ENCODE assay signal across 10 cellular contexts in the genomic region with DNA sequence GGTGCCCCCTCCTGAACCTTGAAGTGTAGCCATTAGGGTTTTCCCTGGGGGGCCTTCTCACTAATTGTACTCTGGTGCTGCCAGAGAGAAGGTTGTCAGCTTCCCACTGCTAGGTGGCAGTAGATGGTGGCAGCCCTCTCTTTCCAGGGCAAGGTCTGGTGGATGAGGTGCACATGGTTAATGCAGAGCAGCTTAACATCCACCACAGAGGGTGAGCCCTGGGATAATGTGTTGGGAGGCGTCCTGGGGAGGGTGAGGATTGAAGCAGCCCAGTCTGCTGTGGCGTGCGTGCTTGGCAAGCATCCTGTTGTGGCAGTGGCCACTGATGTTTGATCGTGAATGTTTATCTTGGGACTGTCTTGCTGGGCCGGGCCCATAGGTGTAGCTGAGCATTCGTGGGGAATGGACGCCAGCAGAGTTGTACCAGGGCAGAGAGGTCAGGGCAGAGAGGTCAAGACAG. TPM values are rescaled to one million over a fixed set of nuclear protein-coding genes. Genes with fewer than 3 reads are reported as not detected.
A peak's percentile ranks its signal among the peaks of the same experiment; 100 is the strongest.
DNase-seq lines count a peak whose midpoint lies in the region; ATAC-seq and TF ChIP-seq lines count a peak whose summit lies in the region.
"Had no signal": no experiment of that assay in that cellular context is flagged by ENCODE, and none has a peak within 500 bp of the region (broad histone marks: within the 10 kb centered on the region; RNA-seq: fewer than 3 reads in every experiment).

No MANE protein-coding gene starts in this region.

- H3K4ac ChIP-seq in mesendoderm (ENCODE audit: low read depth, low read length) = no peak overlapping the region

- WGBS in endodermal cell (ENCODE audit: insufficient coverage in 1 of 2, insufficient read length in 1 of 2), 2 experiments = 91 to 96% methylated on average over 7 of the region's 7 CpGs
- WGBS in ovary, 3 donors = 43 to 50% (median 49%) methylated on average over 7 of the region's 7 CpGs
- no CpG with 5 or more reads among the region's 7 CpGs for WGBS in mesendoderm (ENCODE audit: extremely low coverage, insufficient coverage, low lambda C conversion rate)

- BruUV-seq in Panc1 (replicated peaks; lab: Mats Ljungman, UMichigan) = no TSS peak

- ATAC-seq in Panc1 (no peak), GM21381 (IDR thresholded peaks at IDR 0.05; ENCODE audit: unreplicated experiment) (no peak)

- H3K4me3 ChIP-seq in Panc1 (ENCODE audit: low read depth in 2 of 2, low read length in 2 of 2) = no peak overlapping the region
- H3K4me3 ChIP-seq in endodermal cell (ENCODE audit: low read length) = no peak overlapping the region
- no peak overlapping the region for H3K4me3 ChIP-seq in ovary
- no peak overlapping the region for H3K4me3 ChIP-seq in mesendoderm (ENCODE audit: low read length)

- no peak overlapping the region for H3K56ac ChIP-seq in mesendoderm (ENCODE audit: low read length)

- H2BK120ac ChIP-seq in mesendoderm (ENCODE audit: low read depth, low read length) = no peak overlapping the region

- intact Hi-C loops in Panc1 (cut with micrococcal nuclease; ENCODE audit: unreplicated experiment) (loop anchor here (10.0 kb wide), 1 partner anchor 140 kb away; no protein-coding TSS in a partner anchor), ovary (cut with DNase I) (loop anchor here in 3 of 4 donors (5.0 to 10.0 kb wide), 3 partner anchors 53 to 143 kb away; a partner anchor contains a TSS)

- H3K4me3 Mint-ChIP-seq in endodermal cell = no peak overlapping the region

- H3K27me3 Mint-ChIP-seq in endodermal cell (ENCODE audit: insufficient read depth) = no peaks in the 10 kb centered on the region

- peaks cover 56% of the 10 kb centered on the region for H3K4me1 ChIP-seq in Panc1 (ENCODE audit: control insufficient read depth, insufficient read depth, low read length)
- peaks cover 29% of the 10 kb centered on the region for H3K4me1 ChIP-seq in endodermal cell (ENCODE audit: control insufficient read depth, insufficient read depth, low read length)
- peaks cover 53% of the 10 kb centered on the region for H3K4me1 ChIP-seq in ovary (ENCODE audit: insufficient read depth)
- peaks cover 8% of the 10 kb centered on the region for H3K4me1 ChIP-seq in mesendoderm (ENCODE audit: control insufficient read depth, low read depth, low read length)

- peaks cover 58% of the 10 kb centered on the region for H3K79me2 ChIP-seq in mesendoderm (ENCODE audit: control insufficient read depth, insufficient read depth, low read length)

- no peak for TF ChIP-seq POLR2A in ovary (IDR thresholded peaks at IDR 0.05)

- no peak overlapping the region for H3K18ac ChIP-seq in mesendoderm (ENCODE audit: low read length)

- peaks cover 38% of the 10 kb centered on the region for H3K79me1 ChIP-seq in mesendoderm (ENCODE audit: low read length)

- peaks cover 54% of the 10 kb centered on the region for H3K36me3 Mint-ChIP-seq in endodermal cell (ENCODE audit: low read depth)

- H3K9ac ChIP-seq in endodermal cell (ENCODE audit: extremely low read depth, low read length, poor library complexity, severe bottlenecking) (no peak overlapping the region), mesendoderm (ENCODE audit: low read length) (no peak overlapping the region)

- H4K5ac ChIP-seq in mesendoderm (ENCODE audit: low read length) = no peak overlapping the region

- in situ Hi-C loops in Panc1 (cut with HindIII; ENCODE audit: low pct_unique_long_range_greater_than_20kb, low sequenced_read_pairs) = no loop called here

- CTCF ChIA-PET in Panc1 (lab: Charles Lee) = no interaction called here

- no peaks in the 10 kb centered on the region for H3K9me3 ChIP-seq in Panc1 (ENCODE audit: control insufficient read depth, insufficient read depth, low read depth, low read length)
- H3K9me3 ChIP-seq in endodermal cell (ENCODE audit: control insufficient read depth, low read length) = no peaks in the 10 kb centered on the region
- H3K9me3 ChIP-seq in ovary = no peaks in the 10 kb centered on the region

- no peak for TF ChIP-seq EP300 in ovary (IDR thresholded peaks at IDR 0.05)

- H2AK5ac ChIP-seq in mesendoderm (ENCODE audit: low read length) = no peak overlapping the region

- DNase-seq in Panc1 (ENCODE audit: low read depth, low spot score) = no peak
- DNase-seq in endodermal cell = no peak
- no peak for DNase-seq in ovary
- DNase-seq in iPS-NIHi11 (ENCODE audit: low spot score) = no peak
- no peak for DNase-seq in mesendoderm
- DNase-seq in GDM1 (lab: John Stamatoyannopoulos, UW) = no peak
- DNase-seq: occipital lobe had no signal

- H4K8ac ChIP-seq in mesendoderm (ENCODE audit: low read depth, low read length) = no peak overlapping the region

- H3K27ac ChIP-seq in C4-2B = peak overlapping the region; percentile 70
- H3K27ac ChIP-seq in Panc1 (ENCODE audit: low read length) = peak overlapping the region; percentile 9
- H3K27ac ChIP-seq in endodermal cell (ENCODE audit: low read depth, low read length) = no peak overlapping the region
- H3K27ac ChIP-seq in ovary = peak overlapping the region; percentile 12 to 19
- no peak overlapping the region for H3K27ac ChIP-seq in mesendoderm (ENCODE audit: low read depth, low read length)

- H3K4me2 ChIP-seq in mesendoderm (ENCODE audit: low read length) = no peak overlapping the region

- H3K9me3 Mint-ChIP-seq in endodermal cell = no peaks in the 10 kb centered on the region

- peaks cover 62% of the 10 kb centered on the region for H3K4me1 Mint-ChIP-seq in endodermal cell

- peak overlapping the region; percentile 74 for H3K27ac Mint-ChIP-seq in endodermal cell

- no peak overlapping the region for H3K23ac ChIP-seq in mesendoderm (ENCODE audit: low read length)

- H3K27me3 ChIP-seq in Panc1 (ENCODE audit: control insufficient read depth, insufficient read depth, low read length) = no peaks in the 10 kb centered on the region
- H3K27me3 ChIP-seq in endodermal cell (ENCODE audit: control insufficient read depth, insufficient read depth, low read length, poor library complexity, severe bottlenecking) = no peaks in the 10 kb centered on the region
- H3K27me3 ChIP-seq in ovary = no peaks in the 10 kb centered on the region
- H3K27me3 ChIP-seq in mesendoderm (ENCODE audit: insufficient read depth, low read length, poor library complexity) = no peaks in the 10 kb centered on the region

- no peak overlapping the region for H2BK15ac ChIP-seq in mesendoderm (replicated peaks; ENCODE audit: low read depth)

- no peak overlapping the region for H2BK5ac ChIP-seq in mesendoderm (ENCODE audit: low read length)

- POLR2A ChIA-PET in Panc1 (lab: Charles Lee) = no interaction called here

- TF ChIP-seq CTCF in C4-2B (conservative IDR thresholded peaks at IDR 0.05) (peak; percentile 20; the same call in 1 of the 2 replicates), Panc1 (IDR thresholded peaks at IDR 0.05) (peak; percentile 41), endodermal cell (conservative IDR thresholded peaks at IDR 0.05) (peak; percentile 33), ovary (IDR thresholded peaks at IDR 0.05) (no peak)

- no peaks in the 10 kb centered on the region for H3K36me3 ChIP-seq in Panc1 (ENCODE audit: control insufficient read depth, insufficient read depth, low read length)
- H3K36me3 ChIP-seq in endodermal cell (ENCODE audit: control insufficient read depth, insufficient read depth, low read length) = peaks cover 92% of the 10 kb centered on the region
- H3K36me3 ChIP-seq in ovary = no peaks in the 10 kb centered on the region
- peaks cover 10% of the 10 kb centered on the region for H3K36me3 ChIP-seq in mesendoderm (ENCODE audit: control insufficient read depth, insufficient read depth, low read length)

RNA-seq across cellular contexts. Expression of a gene that starts 5.8 kb away (rescaled TPM):
- total RNA-seq in Panc1 (2021; ENCODE audit: unreplicated experiment) (115 TPM), endodermal cell (10 to 100 TPM; 87.4 to 99.8 TPM), ovary (100 to 1,000 TPM in 4 of 7 donors, 10 to 100 TPM in 3; 61.5 to 121 (median 102) TPM)
- polyA plus RNA-seq in Panc1 (2012; ENCODE audit: insufficient read length) = 127 TPM
- 58.5 TPM for polyA plus RNA-seq in endodermal cell (2013, experiment 1 of 2)
- 55.2 TPM for polyA plus RNA-seq in endodermal cell (2013, experiment 2 of 2)
- polyA plus RNA-seq in ovary = 10 to 100 TPM; 43.6 to 82.7 TPM
- 89.3 TPM for polyA plus RNA-seq in mesendoderm (2013, experiment 1 of 2)
- polyA plus RNA-seq in mesendoderm (2013, experiment 2 of 2) = 85.4 TPM

RNA-seq across cellular contexts. Expression of a gene that starts 26.8 kb away (rescaled TPM):
- total RNA-seq in Panc1 (2021; ENCODE audit: unreplicated experiment) (24.8 TPM), endodermal cell (10 to 100 TPM; 29.2 to 34.1 TPM), ovary (10 to 100 TPM in 6 of 7 donors, 1 to 10 TPM in 1; 9.1 to 32.9 (median 19.3) TPM)
- polyA plus RNA-seq in Panc1 (2012; ENCODE audit: insufficient read length) = 39.6 TPM
- 30.7 TPM for polyA plus RNA-seq in endodermal cell (2013, experiment 1 of 2)
- polyA plus RNA-seq in endodermal cell (2013, experiment 2 of 2) = 28.4 TPM
- polyA plus RNA-seq in ovary = 10 to 100 TPM in 1 of 2 donors, 1 to 10 TPM in 1; 6.5 to 18.9 TPM
- 4.9 TPM for polyA plus RNA-seq in mesendoderm (2013, experiment 1 of 2)
- 5.8 TPM for polyA plus RNA-seq in mesendoderm (2013, experiment 2 of 2)

RNA-seq across cellular contexts. Expression of a gene that starts 29.5 kb away (rescaled TPM):
- total RNA-seq in Panc1 (2021; ENCODE audit: unreplicated experiment) (2.2 TPM), endodermal cell (not detected), ovary (1 to 10 TPM in 5 of 7 donors, not detected in 2; 1.7 to 3.9 (median 2.6) TPM)
- 1.4 TPM for polyA plus RNA-seq in Panc1 (2012; ENCODE audit: insufficient read length)
- polyA plus RNA-seq in endodermal cell (2013, experiment 1 of 2) = 3.2 TPM
- polyA plus RNA-seq in endodermal cell (2013, experiment 2 of 2) = 5.2 TPM
- polyA plus RNA-seq in ovary = 1 to 10 TPM in 1 of 2 donors, not detected in 1; 1.9 TPM
- 0.18 TPM for polyA plus RNA-seq in mesendoderm (2013, experiment 1 of 2)
- not detected for polyA plus RNA-seq in mesendoderm (2013, experiment 2 of 2)
- total RNA-seq: occipital lobe had no signal

RNA-seq across cellular contexts. Expression of a gene that starts 45.4 kb away (rescaled TPM):
- total RNA-seq in Panc1 (2021; ENCODE audit: unreplicated experiment) (0.41 TPM), endodermal cell (not detected), ovary (1 to 10 TPM in 4 of 7 donors, under 1 TPM in 3; 0.25 to 2.7 (median 1.2) TPM)
- not detected for polyA plus RNA-seq in Panc1 (2012; ENCODE audit: insufficient read length)
- not detected for polyA plus RNA-seq in endodermal cell (2013, experiment 1 of 2)
- not detected for polyA plus RNA-seq in endodermal cell (2013, experiment 2 of 2)
- polyA plus RNA-seq in ovary = 1 to 10 TPM; 1.2 to 3.4 TPM
- polyA plus RNA-seq in mesendoderm (2013, experiment 1 of 2) = 0.03 TPM
- polyA plus RNA-seq in mesendoderm (2013, experiment 2 of 2) = 0.07 TPM
- total RNA-seq: occipital lobe, RPMI7951 had no signal

RNA-seq across cellular contexts. Expression of a gene that starts 53.8 kb away (rescaled TPM):
- total RNA-seq in Panc1 (2021; ENCODE audit: unreplicated experiment) (104 TPM), endodermal cell (100 to 1,000 TPM; 160 to 199 TPM), ovary (10 to 100 TPM; 48.9 to 80.7 (median 72.4) TPM)
- polyA plus RNA-seq in Panc1 (2012; ENCODE audit: insufficient read length) = 96.6 TPM
- 206 TPM for polyA plus RNA-seq in endodermal cell (2013, experiment 1 of 2)
- 196 TPM for polyA plus RNA-seq in endodermal cell (2013, experiment 2 of 2)
- polyA plus RNA-seq in ovary = 10 to 100 TPM; 56.4 to 83.9 TPM
- 226 TPM for polyA plus RNA-seq in mesendoderm (2013, experiment 1 of 2)
- 225 TPM for polyA plus RNA-seq in mesendoderm (2013, experiment 2 of 2)

Comparison
In these comparisons a context has a peak if more than half of its experiments do, and no peak if none do; other contexts are left out.
1. H3K27ac ChIP-seq: peak in C4-2B (single experiment), Panc1 (single experiment) and ovary (2 of 2); none in endodermal cell (single experiment) and mesendoderm (single experiment).
2. CTCF ChIP-seq: peak in C4-2B (single experiment), Panc1 (single experiment) and endodermal cell (single experiment); none in ovary (0 of 3).